In genomic region chr2:62300925-62301324, GRCh38 we compare ENCODE assay signal across 13 cellular contexts.
"Had no signal": no experiment of that assay in that cellular context is flagged by ENCODE, and none has a peak within 500 bp of the region (broad histone marks: within the 10 kb centered on the region; RNA-seq: fewer than 3 reads in every experiment).

No MANE protein-coding gene starts in this region.

- H3K27ac Mint-ChIP-seq: activated T-helper 1 cell treated with anti-CD3 and anti-CD28 coated beads, Interleukin-12 subunit alpha, Interleukin-12 subunit beta, Interleukin-2, Interleukin-4 antibody, amounts not matched to agents 30 ng/mL and 10 ng/mL and 1 ng/mL, durations not matched to agents 14 hours and 24 hours and 36 hours; dendritic cell treated with granulocyte-macrophage colony-stimulating factor and Interleukin-4, amounts not matched to agents 40 ng/mL and 50 ng/mL, for 4 days; memory B cell; nephron progenitor cell; T-helper 17 cell had no signal

- H3K4me3 Mint-ChIP-seq: activated T-helper 1 cell treated with anti-CD3 and anti-CD28 coated beads, Interleukin-12 subunit alpha, Interleukin-12 subunit beta, Interleukin-2, Interleukin-4 antibody, amounts not matched to agents 30 ng/mL and 10 ng/mL and 1 ng/mL, durations not matched to agents 14 hours and 24 hours and 36 hours; dendritic cell treated with granulocyte-macrophage colony-stimulating factor and Interleukin-4, amounts not matched to agents 40 ng/mL and 50 ng/mL, for 4 days; memory B cell; nephron progenitor cell; T-helper 17 cell had no signal

- H3K36me3 Mint-ChIP-seq: memory B cell had no signal

- H3K27me3 Mint-ChIP-seq: dendritic cell treated with granulocyte-macrophage colony-stimulating factor and Interleukin-4, amounts not matched to agents 40 ng/mL and 50 ng/mL, for 4 days; memory B cell had no signal

- ATAC-seq: T-helper 17 cell had no signal

- H3K9me3 Mint-ChIP-seq: activated T-helper 1 cell treated with anti-CD3 and anti-CD28 coated beads, Interleukin-12 subunit alpha, Interleukin-12 subunit beta, Interleukin-2, Interleukin-4 antibody, amounts not matched to agents 30 ng/mL and 10 ng/mL and 1 ng/mL, durations not matched to agents 14 hours and 24 hours and 36 hours; dendritic cell treated with granulocyte-macrophage colony-stimulating factor and Interleukin-4, amounts not matched to agents 40 ng/mL and 50 ng/mL, for 4 days; memory B cell; nephron progenitor cell had no signal

- DNase-seq: activated CD4-positive, alpha-beta T cell treated with anti-CD3 and anti-CD28 coated beads for 4 hours; activated naive CD4-positive, alpha-beta T cell treated with Interleukin-2 at 50 U/mL for 16 hours; central memory CD4-positive, alpha-beta T cell; left ventricle myocardium inferior; nephron progenitor cell; sigmoid colon; stimulated activated CD4-positive, alpha-beta T cell treated with anti-CD3 and anti-CD28 coated beads, Interleukin-12 subunit alpha, Interleukin-12 subunit beta, amount 100 ng/mL, for 4 hours; stimulated activated CD4-positive, alpha-beta T cell treated with anti-CD3 and anti-CD28 coated beads, Interleukin-2, amount 100 ng/mL, for 48 hours; stomach; T-helper 17 cell had no signal
